ENCODE assay signal across 26 cellular contexts in genomic region chr6:151747890-151748289, GRCh38. TPM values are rescaled to one million over a fixed set of nuclear protein-coding genes. Genes with fewer than 3 reads are reported as not detected.
DNase-seq lines count a peak whose midpoint lies in the region; ATAC-seq and TF ChIP-seq lines count a peak whose summit lies in the region.
"Had no signal": no experiment of that assay in that cellular context is flagged by ENCODE, and none has a peak within 500 bp of the region (broad histone marks: within the 10 kb centered on the region; RNA-seq: fewer than 3 reads in every experiment).

No MANE protein-coding gene starts in this region.

- H3K27ac Mint-ChIP-seq in natural killer cell treated with Interleukin-12 subunit alpha and Interleukin-12 subunit beta and Interleukin-15 and Interleukin-18, amount 100 ng/mL, for 72 hours: no peak overlapping the region
- no peak overlapping the region for H3K27ac Mint-ChIP-seq in natural killer cell
- H3K27ac Mint-ChIP-seq: B cell; CD8-positive, alpha-beta T cell had no signal

- ATAC-seq in natural killer cell treated with Interleukin-12 subunit alpha and Interleukin-12 subunit beta and Interleukin-15 and Interleukin-18, amount 100 ng/mL, for 72 hours: peak; percentile 62 to 87
- ATAC-seq in natural killer cell (no peak), left ventricle myocardium superior (peak; percentile 85), GM19463 (IDR thresholded peaks at IDR 0.05; ENCODE audit: unreplicated experiment) (no peak)
- ATAC-seq: CD8-positive, alpha-beta T cell; GM12878 had no signal

- H3K4me3 ChIP-seq in choroid plexus epithelial cell (ENCODE audit: low read depth, low read length) (no peak overlapping the region), testis (no peak overlapping the region)
- H3K4me3 ChIP-seq: GM12878, PC-9 had no signal

- H3K36me3 Mint-ChIP-seq in natural killer cell treated with Interleukin-12 subunit alpha and Interleukin-12 subunit beta and Interleukin-15 and Interleukin-18, amount 100 ng/mL, for 72 hours: no peaks in the 10 kb centered on the region
- no peaks in the 10 kb centered on the region for H3K36me3 Mint-ChIP-seq in natural killer cell
- H3K36me3 Mint-ChIP-seq: CD8-positive, alpha-beta T cell had no signal

- H3K4me3 Mint-ChIP-seq in natural killer cell treated with Interleukin-12 subunit alpha and Interleukin-12 subunit beta and Interleukin-15 and Interleukin-18, amount 100 ng/mL, for 72 hours: peak overlapping the region; percentile 9
- H3K4me3 Mint-ChIP-seq in natural killer cell: no peak overlapping the region
- H3K4me3 Mint-ChIP-seq: B cell; CD8-positive, alpha-beta T cell had no signal

- DNase-seq in natural killer cell treated with Interleukin-12 subunit alpha and Interleukin-12 subunit beta and Interleukin-15 and Interleukin-18, amount 100 ng/mL, for 72 hours (ENCODE audit: low spot score): no peak
- DNase-seq in natural killer cell (no peak), choroid plexus epithelial cell (ENCODE audit: low read depth) (peak; percentile 27), left ventricle myocardium superior (no peak), stromal cell of bone marrow (ENCODE audit: low read depth) (peak; percentile 43), testis (no peak), EL (no peak)
- DNase-seq: Caco-2; CD8-positive, alpha-beta T cell; GDM1; IMR-90; KG1; NCI-H1048; NCI-H1417; NCI-H1694; NCI-H2029 treated with DMSO at 0.1 percent for 48 hours; NCI-H446 treated with DMSO at 0.1 percent for 48 hours; NCI-H526 treated with DMSO at 0.1 percent for 48 hours; PC-9; SHP77 had no signal

- WGBS in testis, 2 donors: 56 to 72% methylated on average over 2 of the region's 2 CpGs

- H3K9me3 Mint-ChIP-seq in natural killer cell treated with Interleukin-12 subunit alpha and Interleukin-12 subunit beta and Interleukin-15 and Interleukin-18, amount 100 ng/mL, for 72 hours: peaks cover 5% of the 10 kb centered on the region
- H3K9me3 Mint-ChIP-seq in natural killer cell: peaks cover 4% of the 10 kb centered on the region in 2 donors

- no peaks in the 10 kb centered on the region for H3K27me3 ChIP-seq in testis

- TF ChIP-seq POLR2A in testis (IDR thresholded peaks at IDR 0.05): no peak

- no peaks in the 10 kb centered on the region for H3K9me3 ChIP-seq in testis
- H3K9me3 ChIP-seq: Caco-2 had no signal

- peaks cover 4 to 40% of the 10 kb centered on the region in 2 donors for H3K27me3 Mint-ChIP-seq in natural killer cell treated with Interleukin-12 subunit alpha and Interleukin-12 subunit beta and Interleukin-15 and Interleukin-18, amount 100 ng/mL, for 72 hours
- H3K27me3 Mint-ChIP-seq in natural killer cell (ENCODE audit: low read depth in 2 of 2): peaks cover under 1 to 5% of the 10 kb centered on the region in 2 donors
- H3K27me3 Mint-ChIP-seq: B cell had no signal

- peaks cover 2 to 17% of the 10 kb centered on the region in 2 donors for H3K4me1 Mint-ChIP-seq in natural killer cell treated with Interleukin-12 subunit alpha and Interleukin-12 subunit beta and Interleukin-15 and Interleukin-18, amount 100 ng/mL, for 72 hours (ENCODE audit: low read depth in 2 of 2)
- no peaks in the 10 kb centered on the region for H3K4me1 Mint-ChIP-seq in natural killer cell
- H3K4me1 Mint-ChIP-seq: B cell had no signal

- H3K4me1 ChIP-seq in testis: no peaks in the 10 kb centered on the region
- H3K4me1 ChIP-seq: Caco-2 had no signal

- no peak for TF ChIP-seq CTCF in natural killer cell (IDR thresholded peaks at IDR 0.05)
- no peak for TF ChIP-seq CTCF in choroid plexus epithelial cell (conservative IDR thresholded peaks at IDR 0.05; ENCODE audit: low read depth, low read length)
- no peak for TF ChIP-seq CTCF in testis (IDR thresholded peaks at IDR 0.05)

- H3K27ac ChIP-seq in testis: no peak overlapping the region
- H3K27ac ChIP-seq: C4-2B, PC-9 had no signal

- no peaks in the 10 kb centered on the region for H3K36me3 ChIP-seq in testis (ENCODE audit: low read depth, missing control alignments)

- intact Hi-C loops in natural killer cell (cut with micrococcal nuclease) (no loop called here), left ventricle myocardium superior (cut with micrococcal nuclease) (no loop called here), testis (cut with DNase I; ENCODE audit: low total_unique reads) (no loop called here)

RNA-seq across cellular contexts. Expression of gene ESR1, which starts 59.6 kb away (rescaled TPM):
- 1 to 10 TPM; 2.3 to 4.9 TPM for total RNA-seq in natural killer cell treated with Interleukin-12 subunit alpha and Interleukin-12 subunit beta and Interleukin-15 and Interleukin-18, amount 100 ng/mL, for 72 hours
- total RNA-seq in natural killer cell (under 1 TPM; 0.11 to 0.64 (median 0.60) TPM), left ventricle myocardium superior (1.3 TPM), testis (1 to 10 TPM; 4.3 to 8.1 TPM)
- polyA plus RNA-seq in testis (ENCODE audit: insufficient read depth, low read depth, low replicate concordance): 9.3 TPM
- total RNA-seq: A673, Caco-2, IMR-90, RPMI7951 had no signal
- polyA plus RNA-seq: IMR-90 had no signal

Comparison
In these comparisons a context has a peak if more than half of its experiments do, and no peak if none do; other contexts are left out.
1. ATAC-seq: peak in natural killer cell treated with Interleukin-12 subunit alpha and Interleukin-12 subunit beta and Interleukin-15 and Interleukin-18, amount 100 ng/mL, for 72 hours (2 of 2) and left ventricle myocardium superior (single experiment); none in natural killer cell (0 of 3) and GM19463 (single experiment).
2. DNase-seq: peak in choroid plexus epithelial cell (single experiment) and stromal cell of bone marrow (single experiment); none in natural killer cell treated with Interleukin-12 subunit alpha and Interleukin-12 subunit beta and Interleukin-15 and Interleukin-18, amount 100 ng/mL, for 72 hours (single experiment), natural killer cell (single experiment), left ventricle myocardium superior (single experiment), testis (single experiment) and EL (single experiment).